ENCODE assay signal across 8 cellular contexts in the genomic region with DNA sequence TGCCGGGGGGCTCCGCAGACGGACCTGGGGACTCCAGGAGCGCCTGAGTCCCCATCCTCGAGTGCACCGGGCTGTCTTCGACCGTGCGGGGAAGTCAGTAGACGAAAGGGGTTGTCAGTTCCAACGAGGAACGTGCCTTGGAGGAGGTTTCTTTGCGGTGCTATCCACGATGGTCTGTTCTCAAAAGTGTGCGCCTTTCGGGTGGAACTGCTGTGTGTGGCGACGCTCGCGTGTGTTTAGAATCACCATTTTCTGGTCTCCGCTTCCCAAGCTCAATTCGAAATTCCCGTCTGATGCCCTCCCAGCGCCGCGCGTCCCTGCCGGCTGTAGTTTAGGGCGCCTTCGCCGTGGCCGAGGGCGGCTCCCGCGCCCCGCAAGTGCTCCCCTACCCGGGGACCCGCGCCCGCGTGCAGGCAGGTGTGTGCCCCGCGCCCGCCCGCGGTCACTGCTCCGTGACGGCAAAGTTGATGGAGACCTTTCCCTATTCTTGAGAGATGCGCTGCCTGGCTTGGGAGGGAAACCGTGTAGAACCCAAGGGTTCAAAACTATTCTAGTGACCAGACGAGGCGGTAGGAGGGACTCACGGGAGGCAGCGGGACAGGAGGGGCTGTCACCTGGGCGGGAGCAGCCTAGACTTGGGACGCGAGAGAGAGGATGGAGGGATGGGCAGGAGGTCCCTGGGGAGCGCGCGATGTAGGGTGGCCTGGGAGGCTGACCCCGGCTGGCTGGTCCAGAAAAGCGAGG. TPM values are rescaled to one million over a fixed set of nuclear protein-coding genes. Genes with fewer than 3 reads are reported as not detected.
DNase-seq lines count a peak whose midpoint lies in the region; ATAC-seq and TF ChIP-seq lines count a peak whose summit lies in the region.

No MANE protein-coding gene starts in this region.

- 3 to 6% (median 4%) methylated on average over 38 to 62 of the region's 62 CpGs for WGBS in stomach, 5 donors

- no peaks in the 10 kb centered on the region for H3K36me3 ChIP-seq in iPS-20b (ENCODE audit: insufficient read depth, low read depth, low read length)
- no peaks in the 10 kb centered on the region for H3K36me3 ChIP-seq in stomach

- no peak for TF ChIP-seq POLR2A in stomach (IDR thresholded peaks at IDR 0.05)

- TF ChIP-seq CTCF in stomach (IDR thresholded peaks at IDR 0.05), result no peak

- CTCF ChIA-PET in activated naive CD4-positive, alpha-beta T cell treated with anti-CD3 and anti-CD28 coated beads, Interleukin-2, amount 10 ng/mL, durations not matched to agents 7 days and 5 days (lab: Charles Lee), result no interaction called here

- H3K4me3 Mint-ChIP-seq in activated naive CD4-positive, alpha-beta T cell treated with anti-CD3 and anti-CD28 coated beads, Interleukin-2, amount 10 ng/mL, durations not matched to agents 7 days and 5 days, result peak overlapping the region; percentile 3

- H3K36me3 Mint-ChIP-seq in activated naive CD4-positive, alpha-beta T cell treated with anti-CD3 and anti-CD28 coated beads, Interleukin-2, amount 10 ng/mL, durations not matched to agents 7 days and 5 days, result peaks cover 5% of the 10 kb centered on the region

- intact Hi-C loops in stomach (cut with DNase I; ENCODE audit: low total_unique reads), result no loop called here

- H3K4me3 ChIP-seq in iPS-20b (ENCODE audit: low read length), result peak overlapping the region; percentile 70
- H3K4me3 ChIP-seq in stomach, result peak overlapping the region; percentile 56 to 59 (median 58)

- H3K9ac ChIP-seq in iPS-20b (ENCODE audit: low read depth, low read length), result no peak overlapping the region

- H3K9me3 Mint-ChIP-seq in activated naive CD4-positive, alpha-beta T cell treated with anti-CD3 and anti-CD28 coated beads, Interleukin-2, amount 10 ng/mL, durations not matched to agents 7 days and 5 days, result no peaks in the 10 kb centered on the region

- peaks cover 13% of the 10 kb centered on the region for H3K4me1 Mint-ChIP-seq in activated naive CD4-positive, alpha-beta T cell treated with anti-CD3 and anti-CD28 coated beads, Interleukin-2, amount 10 ng/mL, durations not matched to agents 7 days and 5 days

- ATAC-seq in GM19455 (IDR thresholded peaks at IDR 0.05; ENCODE audit: unreplicated experiment), result no peak

- DNase-seq in activated naive CD4-positive, alpha-beta T cell treated with anti-CD3 and anti-CD28 coated beads, Interleukin-2, amount 10 ng/mL, durations not matched to agents 7 days and 5 days, result no peak
- DNase-seq in activated naive CD4-positive, alpha-beta T cell (lab: John Stamatoyannopoulos, UW), result no peak
- DNase-seq in amniotic epithelial cell (ENCODE audit: low read depth), result peak; percentile 22
- no peak for DNase-seq in stomach
- DNase-seq in NCI-H524 treated with DMSO at 0.1 percent for 48 hours (lab: John Stamatoyannopoulos, UW), result no peak
- no peak for DNase-seq in H4 (ENCODE audit: low spot score)

- TF ChIP-seq EP300 in stomach (IDR thresholded peaks at IDR 0.05), result no peak

- H3K27me3 ChIP-seq in iPS-20b (ENCODE audit: insufficient read depth, low read length) (peaks cover 55% of the 10 kb centered on the region), stomach (peaks cover 0 to 44% (median 26%) of the 10 kb centered on the region in 3 donors)

- H3K4me1 ChIP-seq in iPS-20b (ENCODE audit: insufficient read depth, low read length), result peaks cover 8% of the 10 kb centered on the region; the same call in 1 of the 2 replicates
- H3K4me1 ChIP-seq in stomach, result peaks cover 0 to 23% (median 14%) of the 10 kb centered on the region in 4 donors

- H3K27me3 Mint-ChIP-seq in activated naive CD4-positive, alpha-beta T cell treated with anti-CD3 and anti-CD28 coated beads, Interleukin-2, amount 10 ng/mL, durations not matched to agents 7 days and 5 days, result peaks cover 51% of the 10 kb centered on the region

- H3K27ac ChIP-seq in iPS-20b (ENCODE audit: low read length), result no peak overlapping the region
- peak overlapping the region in 3 of 5 donors; percentile 27 to 80 (median 73) for H3K27ac ChIP-seq in stomach

- H3K27ac Mint-ChIP-seq in activated naive CD4-positive, alpha-beta T cell treated with anti-CD3 and anti-CD28 coated beads, Interleukin-2, amount 10 ng/mL, durations not matched to agents 7 days and 5 days, result no peak overlapping the region

- no peaks in the 10 kb centered on the region for H3K9me3 ChIP-seq in iPS-20b (ENCODE audit: insufficient read depth, low read depth, low read length)
- peaks cover 0 to 4% (median 0%) of the 10 kb centered on the region in 4 donors for H3K9me3 ChIP-seq in stomach

RNA-seq across cellular contexts. Expression of gene DOK6, which starts 1.0 kb away (rescaled TPM):
- total RNA-seq in stomach, result 10 to 100 TPM in 1 of 5 donors, 1 to 10 TPM in 3, not detected in 1; 1.2 to 10.1 (median 1.9) TPM
- 1 to 10 TPM in 1 of 3 donors, under 1 TPM in 2; 0.18 to 1.7 (median 0.31) TPM for polyA plus RNA-seq in stomach
- total RNA-seq in H4 (2014; rRNA removed; shearing (Covaris generic)), result 3.4 and 8.6 TPM in 2 replicates
